ENCODE assay signal across 13 cellular contexts in genomic region chrY:2848384-2848783, GRCh38. TPM values are rescaled to one million over a fixed set of nuclear protein-coding genes. Genes with fewer than 3 reads are reported as not detected.
DNase-seq lines count a peak whose midpoint lies in the region; ATAC-seq, FAIRE-seq and TF ChIP-seq lines count a peak whose summit lies in the region.
"Had no signal": no experiment of that assay in that cellular context is flagged by ENCODE, and none has a peak within 500 bp of the region (broad histone marks: within the 10 kb centered on the region; RNA-seq: fewer than 3 reads in every experiment).

No MANE protein-coding gene starts in this region.

- H3K27ac Mint-ChIP-seq in activated naive CD4-positive, alpha-beta T cell treated with anti-CD3 and anti-CD28 coated beads for 36 hours = peak overlapping the region; percentile 71
- H3K27ac Mint-ChIP-seq in activated CD8-positive, alpha-beta T cell treated with anti-CD3 and anti-CD28 coated beads for 36 hours = peak overlapping the region; percentile 81
- peak overlapping the region; percentile 38 for H3K27ac Mint-ChIP-seq in activated naive CD8-positive, alpha-beta T cell treated with anti-CD3 and anti-CD28 coated beads for 36 hours
- H3K27ac Mint-ChIP-seq in stimulated activated naive CD8-positive, alpha-beta T cell treated with anti-CD3 and anti-CD28 coated beads, Interleukin-15, Interleukin-2, amounts not matched to agents 100 ng/mL and 50 ng/mL, for 24 hours = peak overlapping the region; percentile 83
- H3K27ac Mint-ChIP-seq: GM23338 had no signal

- no peak for FAIRE-seq in H54 (lab: Jason Lieb, UNC)
- FAIRE-seq: HTR-8/SVneo had no signal

- POLR2A ChIA-PET in activated CD8-positive, alpha-beta T cell treated with anti-CD3 and anti-CD28 coated beads for 36 hours (lab: Charles Lee) = interaction anchor here (1.4 kb wide), 1 partner anchor 16 kb away, joined by 4 read pairs; no protein-coding TSS in a partner anchor

- no peak overlapping the region for H3K4me3 Mint-ChIP-seq in activated naive CD4-positive, alpha-beta T cell treated with anti-CD3 and anti-CD28 coated beads for 36 hours
- H3K4me3 Mint-ChIP-seq in activated CD8-positive, alpha-beta T cell treated with anti-CD3 and anti-CD28 coated beads for 36 hours = peak overlapping the region; percentile 35
- H3K4me3 Mint-ChIP-seq in activated naive CD8-positive, alpha-beta T cell treated with anti-CD3 and anti-CD28 coated beads for 36 hours = peak overlapping the region; percentile 33
- H3K4me3 Mint-ChIP-seq in stimulated activated naive CD8-positive, alpha-beta T cell treated with anti-CD3 and anti-CD28 coated beads, Interleukin-15, Interleukin-2, amounts not matched to agents 100 ng/mL and 50 ng/mL, for 24 hours = peak overlapping the region; percentile 95
- H3K4me3 Mint-ChIP-seq: GM23338 had no signal

- no peak for TF ChIP-seq POLR2A in H54 (IDR thresholded peaks at IDR 0.05; ENCODE audit: low read depth, low read length)

- H3K27me3 Mint-ChIP-seq in activated naive CD4-positive, alpha-beta T cell treated with anti-CD3 and anti-CD28 coated beads for 36 hours (ENCODE audit: low read depth) = no peaks in the 10 kb centered on the region
- H3K27me3 Mint-ChIP-seq in activated CD8-positive, alpha-beta T cell treated with anti-CD3 and anti-CD28 coated beads for 36 hours = no peaks in the 10 kb centered on the region
- H3K27me3 Mint-ChIP-seq in activated naive CD8-positive, alpha-beta T cell treated with anti-CD3 and anti-CD28 coated beads for 36 hours = no peaks in the 10 kb centered on the region
- no peaks in the 10 kb centered on the region for H3K27me3 Mint-ChIP-seq in stimulated activated naive CD8-positive, alpha-beta T cell treated with anti-CD3 and anti-CD28 coated beads, Interleukin-15, Interleukin-2, amounts not matched to agents 100 ng/mL and 50 ng/mL, for 24 hours

- peaks cover 90% of the 10 kb centered on the region for H3K4me1 Mint-ChIP-seq in activated naive CD4-positive, alpha-beta T cell treated with anti-CD3 and anti-CD28 coated beads for 36 hours (ENCODE audit: low read depth)
- H3K4me1 Mint-ChIP-seq in activated CD8-positive, alpha-beta T cell treated with anti-CD3 and anti-CD28 coated beads for 36 hours (ENCODE audit: low read depth) = peaks cover 95% of the 10 kb centered on the region
- H3K4me1 Mint-ChIP-seq in activated naive CD8-positive, alpha-beta T cell treated with anti-CD3 and anti-CD28 coated beads for 36 hours = peaks cover 71% of the 10 kb centered on the region
- H3K4me1 Mint-ChIP-seq in stimulated activated naive CD8-positive, alpha-beta T cell treated with anti-CD3 and anti-CD28 coated beads, Interleukin-15, Interleukin-2, amounts not matched to agents 100 ng/mL and 50 ng/mL, for 24 hours (ENCODE audit: low read depth) = peaks cover 91% of the 10 kb centered on the region

- no peak for DNase-seq in activated naive CD4-positive, alpha-beta T cell treated with anti-CD3 and anti-CD28 coated beads for 36 hours
- DNase-seq in activated naive CD4-positive, alpha-beta T cell (lab: John Stamatoyannopoulos, UW) = no peak
- no peak for DNase-seq in activated CD8-positive, alpha-beta T cell treated with anti-CD3 and anti-CD28 coated beads for 36 hours
- DNase-seq in activated naive CD8-positive, alpha-beta T cell treated with anti-CD3 and anti-CD28 coated beads for 36 hours = no peak
- DNase-seq in H54 (ENCODE audit: insufficient read length, low spot score) = no peak
- DNase-seq: NCI-H1417 treated with DMSO at 0.1 percent for 48 hours, NCI-H2081, NCI-H510A treated with DMSO at 0.1 percent for 48 hours, Peyer's patch had no signal

- peak; percentile 45 for ATAC-seq in activated CD8-positive, alpha-beta T cell treated with anti-CD3 and anti-CD28 coated beads for 36 hours
- no peak for ATAC-seq in GM21576 (IDR thresholded peaks at IDR 0.05; ENCODE audit: unreplicated experiment)
- ATAC-seq: GM23338 had no signal

- intact Hi-C loops in activated naive CD4-positive, alpha-beta T cell treated with anti-CD3 and anti-CD28 coated beads for 36 hours (cut with micrococcal nuclease) = no loop called here
- intact Hi-C loops in activated CD8-positive, alpha-beta T cell treated with anti-CD3 and anti-CD28 coated beads for 36 hours (cut with micrococcal nuclease) = no loop called here

- CTCF ChIA-PET in activated naive CD4-positive, alpha-beta T cell treated with anti-CD3 and anti-CD28 coated beads for 36 hours (lab: Charles Lee) = no interaction called here
- CTCF ChIA-PET in activated CD8-positive, alpha-beta T cell treated with anti-CD3 and anti-CD28 coated beads for 36 hours (lab: Charles Lee) = no interaction called here

- peaks cover 61% of the 10 kb centered on the region for H3K36me3 Mint-ChIP-seq in activated naive CD4-positive, alpha-beta T cell treated with anti-CD3 and anti-CD28 coated beads for 36 hours (ENCODE audit: low read depth)
- peaks cover 88% of the 10 kb centered on the region for H3K36me3 Mint-ChIP-seq in activated CD8-positive, alpha-beta T cell treated with anti-CD3 and anti-CD28 coated beads for 36 hours (ENCODE audit: low read depth)
- H3K36me3 Mint-ChIP-seq in activated naive CD8-positive, alpha-beta T cell treated with anti-CD3 and anti-CD28 coated beads for 36 hours = peaks cover 64% of the 10 kb centered on the region
- H3K36me3 Mint-ChIP-seq in stimulated activated naive CD8-positive, alpha-beta T cell treated with anti-CD3 and anti-CD28 coated beads, Interleukin-15, Interleukin-2, amounts not matched to agents 100 ng/mL and 50 ng/mL, for 24 hours (ENCODE audit: low read depth) = peaks cover 90% of the 10 kb centered on the region

- H3K9me3 Mint-ChIP-seq in activated naive CD4-positive, alpha-beta T cell treated with anti-CD3 and anti-CD28 coated beads for 36 hours = no peaks in the 10 kb centered on the region
- no peaks in the 10 kb centered on the region for H3K9me3 Mint-ChIP-seq in activated CD8-positive, alpha-beta T cell treated with anti-CD3 and anti-CD28 coated beads for 36 hours
- no peaks in the 10 kb centered on the region for H3K9me3 Mint-ChIP-seq in activated naive CD8-positive, alpha-beta T cell treated with anti-CD3 and anti-CD28 coated beads for 36 hours
- no peaks in the 10 kb centered on the region for H3K9me3 Mint-ChIP-seq in stimulated activated naive CD8-positive, alpha-beta T cell treated with anti-CD3 and anti-CD28 coated beads, Interleukin-15, Interleukin-2, amounts not matched to agents 100 ng/mL and 50 ng/mL, for 24 hours
- H3K9me3 Mint-ChIP-seq: GM23338 had no signal

- TF ChIP-seq CTCF in activated CD8-positive, alpha-beta T cell treated with anti-CD3 and anti-CD28 coated beads for 36 hours (IDR thresholded peaks at IDR 0.05) = no peak

RNA-seq across cellular contexts. Expression of gene RPS4Y1, which starts 7.0 kb away (rescaled TPM):
- total RNA-seq in activated naive CD4-positive, alpha-beta T cell treated with anti-CD3 and anti-CD28 coated beads for 36 hours = 100 to 1,000 TPM; 443 to 450 TPM
- 100 to 1,000 TPM; 406 to 411 TPM for total RNA-seq in activated CD8-positive, alpha-beta T cell treated with anti-CD3 and anti-CD28 coated beads for 36 hours
- total RNA-seq in activated naive CD8-positive, alpha-beta T cell treated with anti-CD3 and anti-CD28 coated beads for 36 hours = 100 to 1,000 TPM; 372 to 373 TPM
